ENCODE assay signal across 17 cellular contexts in the genomic region with DNA sequence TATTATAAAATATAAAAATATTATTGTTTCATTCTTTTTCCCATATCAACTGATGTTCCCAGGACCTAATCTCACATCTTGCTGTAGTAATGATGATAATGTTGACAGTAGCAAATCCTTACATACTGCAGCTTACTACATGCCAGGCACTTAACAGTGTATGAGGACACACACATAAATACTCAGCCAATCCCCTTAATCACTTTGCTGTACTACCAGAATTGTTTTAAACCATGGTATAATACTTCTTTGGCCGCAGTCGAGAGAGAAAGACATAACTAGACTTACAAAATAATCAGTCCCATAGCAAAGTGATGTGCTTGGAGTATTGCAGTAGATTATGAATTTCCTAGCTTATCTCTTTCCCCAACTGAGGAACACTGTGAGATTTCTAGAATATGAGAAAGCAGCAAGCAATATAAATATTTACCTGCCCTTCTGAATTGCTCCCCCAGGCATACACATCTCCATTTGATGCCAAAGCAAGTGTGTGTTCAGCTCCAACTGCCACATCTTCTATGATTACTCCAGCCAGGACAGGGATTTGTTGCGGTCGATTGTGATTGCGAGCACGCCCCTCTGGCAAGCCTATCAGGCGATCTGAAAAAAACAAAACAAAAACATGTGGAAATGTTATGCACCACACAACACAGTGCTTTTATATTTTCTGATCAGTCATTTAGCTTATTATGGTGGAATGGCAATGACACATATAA.
"Had no signal": no experiment of that assay in that cellular context is flagged by ENCODE, and none has a peak within 500 bp of the region (broad histone marks: within the 10 kb centered on the region; RNA-seq: fewer than 3 reads in every experiment).

No MANE protein-coding gene starts in this region.

- H3K27me3 Mint-ChIP-seq: activated CD4-positive, alpha-beta memory T cell treated with anti-CD3 and anti-CD28 coated beads, Interleukin-2, amount 10 ng/mL, durations not matched to agents 7 days and 5 days; naive thymus-derived CD8-positive, alpha-beta T cell had no signal

- H3K9me3 Mint-ChIP-seq: activated CD4-positive, alpha-beta memory T cell treated with anti-CD3 and anti-CD28 coated beads, Interleukin-2, amount 10 ng/mL, durations not matched to agents 7 days and 5 days; naive thymus-derived CD8-positive, alpha-beta T cell had no signal

- H3K4me3 Mint-ChIP-seq: activated CD4-positive, alpha-beta memory T cell treated with anti-CD3 and anti-CD28 coated beads, Interleukin-2, amount 10 ng/mL, durations not matched to agents 7 days and 5 days; naive thymus-derived CD8-positive, alpha-beta T cell; WTC11 had no signal

- H3K9me3 ChIP-seq: colonic mucosa, gastrocnemius medialis, left ventricle myocardium inferior, tibial artery, vagina had no signal

- H3K4me1 Mint-ChIP-seq: activated CD4-positive, alpha-beta memory T cell treated with anti-CD3 and anti-CD28 coated beads, Interleukin-2, amount 10 ng/mL, durations not matched to agents 7 days and 5 days; naive thymus-derived CD8-positive, alpha-beta T cell; WTC11 had no signal

- H3K4me1 ChIP-seq: colonic mucosa, gastrocnemius medialis, left ventricle myocardium inferior, parathyroid adenoma, vagina had no signal

- H3K27ac ChIP-seq: cardiac muscle cell, colonic mucosa, epithelial cell of prostate, left ventricle myocardium inferior, parathyroid adenoma, tibial artery, vagina had no signal

- H3K4me3 ChIP-seq: cardiac muscle cell, colonic mucosa, gastrocnemius medialis, left ventricle myocardium inferior, tibial artery, vagina had no signal

- DNase-seq: activated CD4-positive, alpha-beta memory T cell treated with anti-CD3 and anti-CD28 coated beads, Interleukin-2, amount 10 ng/mL, durations not matched to agents 7 days and 5 days; activated CD4-positive, alpha-beta T cell treated with anti-CD3 and anti-CD28 coated beads for 4 hours; activated CD8-positive, alpha-beta memory T cell treated with anti-CD3 and anti-CD28 coated beads, Interleukin-2, amount 50 U/mL, for 4 hours; activated gamma-delta T cell treated with Interleukin-2 at 50 U/mL for 16 hours; colonic mucosa; effector CD8-positive, alpha-beta T cell; gastrocnemius medialis; left ventricle myocardium inferior; naive thymus-derived CD8-positive, alpha-beta T cell; stimulated activated CD4-positive, alpha-beta T cell treated with anti-CD3 and anti-CD28 coated beads, Interleukin-1b, Interleukin-23, amount 100 ng/mL, for 48 hours; SW 1271; tibial artery had no signal

- H3K27me3 ChIP-seq: cardiac muscle cell, colonic mucosa, gastrocnemius medialis, tibial artery, vagina had no signal

- H3K27ac Mint-ChIP-seq: activated CD4-positive, alpha-beta memory T cell treated with anti-CD3 and anti-CD28 coated beads, Interleukin-2, amount 10 ng/mL, durations not matched to agents 7 days and 5 days had no signal
